In genomic region chr3:139317660-139318430, GRCh38 we compare ENCODE assay signal across 1 cellular context.
TF ChIP-seq lines count a peak whose summit lies in the region.

No MANE protein-coding gene starts in this region.

TF ChIP-seq in K562, 482 proteins besides CTCF, POLR2A, EP300 and RAD21 (continued from another document):
- TF ChIP-seq, protein P1, sequence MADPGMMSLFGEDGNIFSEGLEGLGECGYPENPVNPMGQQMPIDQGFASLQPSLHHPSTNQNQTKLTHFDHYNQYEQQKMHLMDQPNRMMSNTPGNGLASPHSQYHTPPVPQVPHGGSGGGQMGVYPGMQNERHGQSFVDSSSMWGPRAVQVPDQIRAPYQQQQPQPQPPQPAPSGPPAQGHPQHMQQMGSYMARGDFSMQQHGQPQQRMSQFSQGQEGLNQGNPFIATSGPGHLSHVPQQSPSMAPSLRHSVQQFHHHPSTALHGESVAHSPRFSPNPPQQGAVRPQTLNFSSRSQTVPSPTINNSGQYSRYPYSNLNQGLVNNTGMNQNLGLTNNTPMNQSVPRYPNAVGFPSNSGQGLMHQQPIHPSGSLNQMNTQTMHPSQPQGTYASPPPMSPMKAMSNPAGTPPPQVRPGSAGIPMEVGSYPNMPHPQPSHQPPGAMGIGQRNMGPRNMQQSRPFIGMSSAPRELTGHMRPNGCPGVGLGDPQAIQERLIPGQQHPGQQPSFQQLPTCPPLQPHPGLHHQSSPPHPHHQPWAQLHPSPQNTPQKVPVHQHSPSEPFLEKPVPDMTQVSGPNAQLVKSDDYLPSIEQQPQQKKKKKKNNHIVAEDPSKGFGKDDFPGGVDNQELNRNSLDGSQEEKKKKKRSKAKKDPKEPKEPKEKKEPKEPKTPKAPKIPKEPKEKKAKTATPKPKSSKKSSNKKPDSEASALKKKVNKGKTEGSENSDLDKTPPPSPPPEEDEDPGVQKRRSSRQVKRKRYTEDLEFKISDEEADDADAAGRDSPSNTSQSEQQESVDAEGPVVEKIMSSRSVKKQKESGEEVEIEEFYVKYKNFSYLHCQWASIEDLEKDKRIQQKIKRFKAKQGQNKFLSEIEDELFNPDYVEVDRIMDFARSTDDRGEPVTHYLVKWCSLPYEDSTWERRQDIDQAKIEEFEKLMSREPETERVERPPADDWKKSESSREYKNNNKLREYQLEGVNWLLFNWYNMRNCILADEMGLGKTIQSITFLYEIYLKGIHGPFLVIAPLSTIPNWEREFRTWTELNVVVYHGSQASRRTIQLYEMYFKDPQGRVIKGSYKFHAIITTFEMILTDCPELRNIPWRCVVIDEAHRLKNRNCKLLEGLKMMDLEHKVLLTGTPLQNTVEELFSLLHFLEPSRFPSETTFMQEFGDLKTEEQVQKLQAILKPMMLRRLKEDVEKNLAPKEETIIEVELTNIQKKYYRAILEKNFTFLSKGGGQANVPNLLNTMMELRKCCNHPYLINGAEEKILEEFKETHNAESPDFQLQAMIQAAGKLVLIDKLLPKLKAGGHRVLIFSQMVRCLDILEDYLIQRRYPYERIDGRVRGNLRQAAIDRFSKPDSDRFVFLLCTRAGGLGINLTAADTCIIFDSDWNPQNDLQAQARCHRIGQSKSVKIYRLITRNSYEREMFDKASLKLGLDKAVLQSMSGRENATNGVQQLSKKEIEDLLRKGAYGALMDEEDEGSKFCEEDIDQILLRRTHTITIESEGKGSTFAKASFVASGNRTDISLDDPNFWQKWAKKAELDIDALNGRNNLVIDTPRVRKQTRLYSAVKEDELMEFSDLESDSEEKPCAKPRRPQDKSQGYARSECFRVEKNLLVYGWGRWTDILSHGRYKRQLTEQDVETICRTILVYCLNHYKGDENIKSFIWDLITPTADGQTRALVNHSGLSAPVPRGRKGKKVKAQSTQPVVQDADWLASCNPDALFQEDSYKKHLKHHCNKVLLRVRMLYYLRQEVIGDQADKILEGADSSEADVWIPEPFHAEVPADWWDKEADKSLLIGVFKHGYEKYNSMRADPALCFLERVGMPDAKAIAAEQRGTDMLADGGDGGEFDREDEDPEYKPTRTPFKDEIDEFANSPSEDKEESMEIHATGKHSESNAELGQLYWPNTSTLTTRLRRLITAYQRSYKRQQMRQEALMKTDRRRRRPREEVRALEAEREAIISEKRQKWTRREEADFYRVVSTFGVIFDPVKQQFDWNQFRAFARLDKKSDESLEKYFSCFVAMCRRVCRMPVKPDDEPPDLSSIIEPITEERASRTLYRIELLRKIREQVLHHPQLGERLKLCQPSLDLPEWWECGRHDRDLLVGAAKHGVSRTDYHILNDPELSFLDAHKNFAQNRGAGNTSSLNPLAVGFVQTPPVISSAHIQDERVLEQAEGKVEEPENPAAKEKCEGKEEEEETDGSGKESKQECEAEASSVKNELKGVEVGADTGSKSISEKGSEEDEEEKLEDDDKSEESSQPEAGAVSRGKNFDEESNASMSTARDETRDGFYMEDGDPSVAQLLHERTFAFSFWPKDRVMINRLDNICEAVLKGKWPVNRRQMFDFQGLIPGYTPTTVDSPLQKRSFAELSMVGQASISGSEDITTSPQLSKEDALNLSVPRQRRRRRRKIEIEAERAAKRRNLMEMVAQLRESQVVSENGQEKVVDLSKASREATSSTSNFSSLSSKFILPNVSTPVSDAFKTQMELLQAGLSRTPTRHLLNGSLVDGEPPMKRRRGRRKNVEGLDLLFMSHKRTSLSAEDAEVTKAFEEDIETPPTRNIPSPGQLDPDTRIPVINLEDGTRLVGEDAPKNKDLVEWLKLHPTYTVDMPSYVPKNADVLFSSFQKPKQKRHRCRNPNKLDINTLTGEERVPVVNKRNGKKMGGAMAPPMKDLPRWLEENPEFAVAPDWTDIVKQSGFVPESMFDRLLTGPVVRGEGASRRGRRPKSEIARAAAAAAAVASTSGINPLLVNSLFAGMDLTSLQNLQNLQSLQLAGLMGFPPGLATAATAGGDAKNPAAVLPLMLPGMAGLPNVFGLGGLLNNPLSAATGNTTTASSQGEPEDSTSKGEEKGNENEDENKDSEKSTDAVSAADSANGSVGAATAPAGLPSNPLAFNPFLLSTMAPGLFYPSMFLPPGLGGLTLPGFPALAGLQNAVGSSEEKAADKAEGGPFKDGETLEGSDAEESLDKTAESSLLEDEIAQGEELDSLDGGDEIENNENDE (IDR thresholded peaks at IDR 0.05; ENCODE audit: low read depth, low read length) = no peak
- TF ChIP-seq ZNF695 (CRISPR knock-in tag; IDR thresholded peaks at IDR 0.05) = no peak
